27 cellular contexts compared by ENCODE assay signal in genomic region chr13:43265028-43265427, GRCh38.
"Had no signal": no experiment of that assay in that cellular context is flagged by ENCODE, and none has a peak within 500 bp of the region (broad histone marks: within the 10 kb centered on the region; RNA-seq: fewer than 3 reads in every experiment).

No MANE protein-coding gene starts in this region.

- H3K27me3 ChIP-seq: left lung, ovary, right atrium auricular region, right lobe of liver, tibial nerve, uterus had no signal

- ATAC-seq: left colon; left lung; lower lobe of right lung; naive thymus-derived CD8-positive, alpha-beta T cell; right lobe of liver; stimulated activated memory B cell treated with anti-CD40 and anti-IgM and Interleukin-4, amounts not matched to agents 10 μg/mL and 1 μg/mL and 100 μg/mL, for 72 hours; stimulated activated naive CD8-positive, alpha-beta T cell treated with anti-CD3 and anti-CD28 coated beads, Interleukin-15, amount 100 ng/mL, for 72 hours had no signal

- H3K9me3 ChIP-seq: left lung, lower lobe of right lung, ovary, right atrium auricular region, right lobe of liver, tibial nerve, uterus had no signal

- FAIRE-seq: islet of Langerhans, kidney had no signal

- H3K4me3 ChIP-seq: left lung, lower lobe of right lung, ovary, right atrium auricular region, right lobe of liver, smooth muscle cell, tibial nerve, uterus had no signal

- H3K36me3 Mint-ChIP-seq: immature natural killer cell; naive thymus-derived CD8-positive, alpha-beta T cell; stimulated activated memory B cell treated with anti-CD40 and anti-IgM and Interleukin-4, amounts not matched to agents 10 μg/mL and 1 μg/mL and 100 μg/mL, for 72 hours had no signal

- H3K4me2 ChIP-seq: smooth muscle cell had no signal

- H3K27ac ChIP-seq: left lung, lower lobe of right lung, ovary, right atrium auricular region, right lobe of liver, tibial nerve, uterus had no signal

- H3K4me1 ChIP-seq: left lung, right lobe of liver, tibial nerve, uterus had no signal

- H3K4me3 Mint-ChIP-seq: immature natural killer cell; naive thymus-derived CD8-positive, alpha-beta T cell; nephron; stimulated activated memory B cell treated with anti-CD40 and anti-IgM and Interleukin-4, amounts not matched to agents 10 μg/mL and 1 μg/mL and 100 μg/mL, for 72 hours; stimulated activated naive CD8-positive, alpha-beta T cell treated with anti-CD3 and anti-CD28 coated beads, Interleukin-15, amount 100 ng/mL, for 72 hours; type B pancreatic cell had no signal

- DNase-seq: hypothalamus; immature natural killer cell; kidney; left colon; left lung; lower lobe of right lung; mammary epithelial cell; mesenchymal stem cell; naive thymus-derived CD8-positive, alpha-beta T cell; ovary; right lobe of liver; stimulated activated CD4-positive, alpha-beta T cell treated with anti-CD3 and anti-CD28 coated beads, Interleukin-1b, Interleukin-23, amount 100 ng/mL, for 48 hours; stimulated activated CD4-positive, alpha-beta T cell treated with anti-CD3 and anti-CD28 coated beads, Interleukin-2, amount 100 ng/mL, for 48 hours; stimulated activated CD4-positive, alpha-beta T cell treated with anti-CD3 and anti-CD28 coated beads, Interleukin-4, amount 100 ng/mL, for 4 hours; stimulated activated CD8-positive, alpha-beta memory T cell treated with anti-CD3 and anti-CD28 coated beads, Interleukin-4, amount 100 ng/mL, for 48 hours; stimulated activated naive CD4-positive, alpha-beta T cell treated with Interleukin-2 at 50 U/mL for 16 hours; stimulated activated naive CD8-positive, alpha-beta T cell treated with anti-CD3 and anti-CD28 coated beads, Interleukin-15, amount 100 ng/mL, for 72 hours; substantia nigra; uterus had no signal

- H3K36me3 ChIP-seq: left lung, lower lobe of right lung, ovary, right atrium auricular region, right lobe of liver, uterus had no signal

- H3K9me3 Mint-ChIP-seq: immature natural killer cell, nephron had no signal

- H3K27ac Mint-ChIP-seq: immature natural killer cell; naive thymus-derived CD8-positive, alpha-beta T cell; nephron; progenitor cell of endocrine pancreas; stimulated activated memory B cell treated with anti-CD40 and anti-IgM and Interleukin-4, amounts not matched to agents 10 μg/mL and 1 μg/mL and 100 μg/mL, for 72 hours; stimulated activated naive CD8-positive, alpha-beta T cell treated with anti-CD3 and anti-CD28 coated beads, Interleukin-15, amount 100 ng/mL, for 72 hours; type B pancreatic cell had no signal

- H3K27me3 Mint-ChIP-seq: progenitor cell of endocrine pancreas had no signal

- H3K4me1 Mint-ChIP-seq: immature natural killer cell; naive thymus-derived CD8-positive, alpha-beta T cell; stimulated activated memory B cell treated with anti-CD40 and anti-IgM and Interleukin-4, amounts not matched to agents 10 μg/mL and 1 μg/mL and 100 μg/mL, for 72 hours; stimulated activated naive CD8-positive, alpha-beta T cell treated with anti-CD3 and anti-CD28 coated beads, Interleukin-15, amount 100 ng/mL, for 72 hours had no signal
